In genomic region chr11:119504366-119504765, GRCh38 we compare ENCODE assay signal across 20 cellular contexts.
"Had no signal": no experiment of that assay in that cellular context is flagged by ENCODE, and none has a peak within 500 bp of the region (broad histone marks: within the 10 kb centered on the region; RNA-seq: fewer than 3 reads in every experiment).

No MANE protein-coding gene starts in this region.

- H3K27me3 ChIP-seq: dorsolateral prefrontal cortex, gastrocnemius medialis, right lobe of liver, thyroid gland, uterus had no signal

- H3K4me3 Mint-ChIP-seq: nephron progenitor cell; stimulated activated effector memory CD8-positive, alpha-beta T cell treated with anti-CD3 and anti-CD28 coated beads, Interleukin-12 subunit alpha, Interleukin-12 subunit beta, amount 100 ng/mL, for 72 hours; type B pancreatic cell had no signal

- DNase-seq: dorsolateral prefrontal cortex; effector CD8-positive, alpha-beta T cell; gastrocnemius medialis; heart right ventricle; hypothalamus; kidney glomerular epithelial cell; mesendoderm; naive B cell; nephron progenitor cell; right lobe of liver; stimulated activated CD4-positive, alpha-beta T cell treated with anti-CD3 and anti-CD28 coated beads, Interleukin-4, amount 100 ng/mL, for 1 hour; stimulated activated CD8-positive, alpha-beta memory T cell treated with anti-CD3 and anti-CD28 coated beads, Interleukin-4, amount 100 ng/mL, for 48 hours; stimulated activated naive CD8-positive, alpha-beta T cell treated with anti-CD3 and anti-CD28 coated beads, Interleukin-15, Interleukin-2, amounts not matched to agents 100 U/mL and 50 U/mL, for 24 hours; thyroid gland; uterus had no signal

- H3K9me3 Mint-ChIP-seq: stimulated activated effector memory CD8-positive, alpha-beta T cell treated with anti-CD3 and anti-CD28 coated beads, Interleukin-12 subunit alpha, Interleukin-12 subunit beta, amount 100 ng/mL, for 72 hours; type B pancreatic cell had no signal

- H3K36me3 Mint-ChIP-seq: stimulated activated effector memory CD8-positive, alpha-beta T cell treated with anti-CD3 and anti-CD28 coated beads, Interleukin-12 subunit alpha, Interleukin-12 subunit beta, amount 100 ng/mL, for 72 hours; type B pancreatic cell had no signal

- H3K27ac Mint-ChIP-seq: nephron progenitor cell; stimulated activated effector memory CD8-positive, alpha-beta T cell treated with anti-CD3 and anti-CD28 coated beads, Interleukin-12 subunit alpha, Interleukin-12 subunit beta, amount 100 ng/mL, for 72 hours; type B pancreatic cell had no signal

- ATAC-seq: gastrocnemius medialis; heart right ventricle; right lobe of liver; stimulated activated effector memory CD8-positive, alpha-beta T cell treated with anti-CD3 and anti-CD28 coated beads, Interleukin-12 subunit alpha, Interleukin-12 subunit beta, amount 100 ng/mL, for 72 hours; stimulated activated naive CD8-positive, alpha-beta T cell treated with anti-CD3 and anti-CD28 coated beads, Interleukin-15, Interleukin-2, amounts not matched to agents 100 U/mL and 50 U/mL, for 24 hours had no signal

- H3K36me3 ChIP-seq: gastrocnemius medialis, heart right ventricle, prostate gland, right lobe of liver, suprapubic skin, thyroid gland, uterus had no signal

- H3K4me3 ChIP-seq: dorsolateral prefrontal cortex, gastrocnemius medialis, heart right ventricle, prostate gland, right lobe of liver, suprapubic skin, thyroid gland, uterus had no signal

- H3K9me3 ChIP-seq: gastrocnemius medialis, heart right ventricle, prostate gland, right lobe of liver, suprapubic skin, thyroid gland, uterus had no signal

- H3K27ac ChIP-seq: dorsolateral prefrontal cortex, gastrocnemius medialis, heart right ventricle, parathyroid adenoma, prostate gland, right lobe of liver, suprapubic skin, thyroid gland, uterus had no signal

- H3K4me1 Mint-ChIP-seq: naive B cell; stimulated activated effector memory CD8-positive, alpha-beta T cell treated with anti-CD3 and anti-CD28 coated beads, Interleukin-12 subunit alpha, Interleukin-12 subunit beta, amount 100 ng/mL, for 72 hours had no signal

- H3K4me1 ChIP-seq: gastrocnemius medialis, parathyroid adenoma, prostate gland, right lobe of liver, thyroid gland, uterus had no signal
